8 cellular contexts compared by ENCODE assay signal in genomic region chr9:125749287-125749935, GRCh38. TPM values are rescaled to one million over a fixed set of nuclear protein-coding genes. Genes with fewer than 3 reads are reported as not detected.
DNase-seq lines count a peak whose midpoint lies in the region; ATAC-seq and TF ChIP-seq lines count a peak whose summit lies in the region.

No MANE protein-coding gene starts in this region.

- TF ChIP-seq EP300 in transverse colon (IDR thresholded peaks at IDR 0.05; ENCODE audit: low read depth) = no peak

- TF ChIP-seq RAD21 in liver (IDR thresholded peaks at IDR 0.05) = no peak

- 63% methylated on average over 4 of the region's 4 CpGs for WGBS in liver
- WGBS in transverse colon (ENCODE audit: low coverage in 1 of 2), 2 donors = 64 to 67% methylated on average over 4 of the region's 4 CpGs

- no peaks in the 10 kb centered on the region for H3K9me3 ChIP-seq in liver (ENCODE audit: control insufficient read depth in 4 of 4, low read length in 3 of 4)
- H3K9me3 ChIP-seq in transverse colon = no peaks in the 10 kb centered on the region

- H3K4me3 ChIP-seq in liver (ENCODE audit: low read depth in 1 of 3, low read length in 3 of 3) (no peak overlapping the region), transverse colon (peak overlapping the region in 3 of 4 donors; percentile 62 to 95 (median 88))

- no peak for TF ChIP-seq POLR2A in transverse colon (IDR thresholded peaks at IDR 0.05)

- H3K27ac Mint-ChIP-seq in activated naive CD4-positive, alpha-beta T cell treated with anti-CD3 and anti-CD28 coated beads, Interleukin-2, amount 50 U/mL, for 24 hours = peak overlapping the region; percentile 51
- H3K27ac Mint-ChIP-seq in activated naive CD8-positive, alpha-beta T cell treated with anti-CD3 and anti-CD28 coated beads, Interleukin-2, amount 50 U/mL, for 24 hours = no peak overlapping the region

- H3K4me3 Mint-ChIP-seq in activated naive CD4-positive, alpha-beta T cell treated with anti-CD3 and anti-CD28 coated beads, Interleukin-2, amount 50 U/mL, for 24 hours = peak overlapping the region; percentile 89
- peak overlapping the region; percentile 85 for H3K4me3 Mint-ChIP-seq in activated naive CD8-positive, alpha-beta T cell treated with anti-CD3 and anti-CD28 coated beads, Interleukin-2, amount 50 U/mL, for 24 hours

- no peaks in the 10 kb centered on the region for H3K27me3 Mint-ChIP-seq in activated naive CD4-positive, alpha-beta T cell treated with anti-CD3 and anti-CD28 coated beads, Interleukin-2, amount 50 U/mL, for 24 hours
- H3K27me3 Mint-ChIP-seq in activated naive CD8-positive, alpha-beta T cell treated with anti-CD3 and anti-CD28 coated beads, Interleukin-2, amount 50 U/mL, for 24 hours = peaks cover 18% of the 10 kb centered on the region

- no peaks in the 10 kb centered on the region for H3K9me3 Mint-ChIP-seq in activated naive CD4-positive, alpha-beta T cell treated with anti-CD3 and anti-CD28 coated beads, Interleukin-2, amount 50 U/mL, for 24 hours
- H3K9me3 Mint-ChIP-seq in activated naive CD8-positive, alpha-beta T cell treated with anti-CD3 and anti-CD28 coated beads, Interleukin-2, amount 50 U/mL, for 24 hours = no peaks in the 10 kb centered on the region

- DNase-seq in activated naive CD4-positive, alpha-beta T cell (lab: John Stamatoyannopoulos, UW) = no peak
- DNase-seq in activated naive CD8-positive, alpha-beta T cell treated with anti-CD3 and anti-CD28 coated beads, Interleukin-2, amount 50 U/mL, for 24 hours = no peak
- DNase-seq in transverse colon = no peak
- no peak for DNase-seq in NOMO-1 treated with dmso at 0.1 percent for 144 hours (lab: John Stamatoyannopoulos, UW; ENCODE audit: unreplicated experiment)
- no peak for DNase-seq in left colon
- DNase-seq in activated CD4-positive, alpha-beta T cell treated with anti-CD3 and anti-CD28 coated beads for 1 hour = no peak

- peak overlapping the region; percentile 69 to 81 for H3K9ac ChIP-seq in liver (ENCODE audit: low read depth in 1 of 2, low read length in 2 of 2)

- H3K36me3 Mint-ChIP-seq in activated naive CD4-positive, alpha-beta T cell treated with anti-CD3 and anti-CD28 coated beads, Interleukin-2, amount 50 U/mL, for 24 hours = no peaks in the 10 kb centered on the region
- peaks cover 14% of the 10 kb centered on the region for H3K36me3 Mint-ChIP-seq in activated naive CD8-positive, alpha-beta T cell treated with anti-CD3 and anti-CD28 coated beads, Interleukin-2, amount 50 U/mL, for 24 hours (ENCODE audit: low read depth)

- H3K36me3 ChIP-seq in liver (ENCODE audit: control insufficient read depth in 4 of 4, insufficient read depth in 3 of 4, low read depth in 1 of 4, low read length in 3 of 4) (no peaks in the 10 kb centered on the region), transverse colon (no peaks in the 10 kb centered on the region)

- H3K27me3 ChIP-seq in liver (ENCODE audit: control insufficient read depth in 4 of 4, insufficient read depth in 4 of 4, low read length in 3 of 4) (no peaks in the 10 kb centered on the region), transverse colon (no peaks in the 10 kb centered on the region)

- H3K4me1 ChIP-seq in liver (ENCODE audit: control insufficient read depth in 4 of 4, insufficient read depth in 4 of 4, low read length in 3 of 4) = peaks cover 0 to 34% (median 27%) of the 10 kb centered on the region in 4 donors
- peaks cover 0 to 48% (median 11%) of the 10 kb centered on the region in 4 donors for H3K4me1 ChIP-seq in transverse colon

- TF ChIP-seq CTCF in liver (IDR thresholded peaks at IDR 0.05; ENCODE audit: low read depth, low read length, missing input control) = no peak
- TF ChIP-seq CTCF in transverse colon (IDR thresholded peaks at IDR 0.05) = no peak

- ATAC-seq in activated naive CD8-positive, alpha-beta T cell treated with anti-CD3 and anti-CD28 coated beads, Interleukin-2, amount 50 U/mL, for 24 hours = no peak
- no peak for ATAC-seq in left colon

- H3K27ac ChIP-seq in liver (ENCODE audit: low read depth in 1 of 2, low read length in 2 of 2) (peak overlapping the region in 1 of 2 donors; percentile 20), transverse colon (peak overlapping the region; percentile 83 to 94 (median 89))

- peaks cover 31% of the 10 kb centered on the region for H3K4me1 Mint-ChIP-seq in activated naive CD4-positive, alpha-beta T cell treated with anti-CD3 and anti-CD28 coated beads, Interleukin-2, amount 50 U/mL, for 24 hours
- peaks cover 24% of the 10 kb centered on the region for H3K4me1 Mint-ChIP-seq in activated naive CD8-positive, alpha-beta T cell treated with anti-CD3 and anti-CD28 coated beads, Interleukin-2, amount 50 U/mL, for 24 hours

- in situ Hi-C loops in transverse colon (cut with MboI; ENCODE audit: low pct_ligation_motif_present in 1 of 4, low pct_unique_long_range_greater_than_20kb in 1 of 4, low sequenced_read_pairs in 3 of 4) = no loop called here

- intact Hi-C loops in transverse colon (cut with DNase I; ENCODE audit: low total_unique reads) = loop anchor here (5.0 kb wide), 1 partner anchor 73 kb away; no protein-coding TSS in a partner anchor
- intact Hi-C loops in left colon (cut with DNase I, micrococcal nuclease) = loop anchor here in 1 of 2 donors (10.0 kb wide), 1 partner anchor 195 kb away; no protein-coding TSS in a partner anchor

TF ChIP-seq in liver, 16 proteins besides CTCF, POLR2A, EP300 and RAD21:
- no peak for TF ChIP-seq HNF4A (conservative IDR thresholded peaks at IDR 0.05)
- no peak for TF ChIP-seq FOXA2 (IDR thresholded peaks at IDR 0.05)
- TF ChIP-seq YY1 (IDR thresholded peaks at IDR 0.05) = no peak
- TF ChIP-seq, protein P1, sequence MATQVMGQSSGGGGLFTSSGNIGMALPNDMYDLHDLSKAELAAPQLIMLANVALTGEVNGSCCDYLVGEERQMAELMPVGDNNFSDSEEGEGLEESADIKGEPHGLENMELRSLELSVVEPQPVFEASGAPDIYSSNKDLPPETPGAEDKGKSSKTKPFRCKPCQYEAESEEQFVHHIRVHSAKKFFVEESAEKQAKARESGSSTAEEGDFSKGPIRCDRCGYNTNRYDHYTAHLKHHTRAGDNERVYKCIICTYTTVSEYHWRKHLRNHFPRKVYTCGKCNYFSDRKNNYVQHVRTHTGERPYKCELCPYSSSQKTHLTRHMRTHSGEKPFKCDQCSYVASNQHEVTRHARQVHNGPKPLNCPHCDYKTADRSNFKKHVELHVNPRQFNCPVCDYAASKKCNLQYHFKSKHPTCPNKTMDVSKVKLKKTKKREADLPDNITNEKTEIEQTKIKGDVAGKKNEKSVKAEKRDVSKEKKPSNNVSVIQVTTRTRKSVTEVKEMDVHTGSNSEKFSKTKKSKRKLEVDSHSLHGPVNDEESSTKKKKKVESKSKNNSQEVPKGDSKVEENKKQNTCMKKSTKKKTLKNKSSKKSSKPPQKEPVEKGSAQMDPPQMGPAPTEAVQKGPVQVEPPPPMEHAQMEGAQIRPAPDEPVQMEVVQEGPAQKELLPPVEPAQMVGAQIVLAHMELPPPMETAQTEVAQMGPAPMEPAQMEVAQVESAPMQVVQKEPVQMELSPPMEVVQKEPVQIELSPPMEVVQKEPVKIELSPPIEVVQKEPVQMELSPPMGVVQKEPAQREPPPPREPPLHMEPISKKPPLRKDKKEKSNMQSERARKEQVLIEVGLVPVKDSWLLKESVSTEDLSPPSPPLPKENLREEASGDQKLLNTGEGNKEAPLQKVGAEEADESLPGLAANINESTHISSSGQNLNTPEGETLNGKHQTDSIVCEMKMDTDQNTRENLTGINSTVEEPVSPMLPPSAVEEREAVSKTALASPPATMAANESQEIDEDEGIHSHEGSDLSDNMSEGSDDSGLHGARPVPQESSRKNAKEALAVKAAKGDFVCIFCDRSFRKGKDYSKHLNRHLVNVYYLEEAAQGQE (IDR thresholded peaks at IDR 0.05) = no peak
- TF ChIP-seq TAF1 (conservative IDR thresholded peaks at IDR 0.05) = no peak
- TF ChIP-seq FOXA1 (IDR thresholded peaks at IDR 0.05) = no peak
- no peak for TF ChIP-seq ATF3 (IDR thresholded peaks at IDR 0.05)
- no peak for TF ChIP-seq GABPA (IDR thresholded peaks at IDR 0.05 in 1 of 2, conservative IDR thresholded peaks at IDR 0.05 in 1 of 2)
- no peak for TF ChIP-seq ZBTB33 (IDR thresholded peaks at IDR 0.05)
- no peak for TF ChIP-seq NR2F2 (IDR thresholded peaks at IDR 0.05)
- TF ChIP-seq HNF4G (IDR thresholded peaks at IDR 0.05) = no peak

RNA-seq across cellular contexts. Expression of gene PBX3, which starts 2.2 kb away (rescaled TPM):
- total RNA-seq in liver = 10 to 100 TPM; 11.4 to 18.9 TPM
- 10 to 100 TPM in 1 of 2 donors, 1 to 10 TPM in 1; 7.3 to 10.8 TPM for polyA plus RNA-seq in liver
- total RNA-seq in transverse colon = 10 to 100 TPM; 16.4 to 70.3 (median 20.4) TPM
- total RNA-seq in left colon = 10 to 100 TPM in 1 of 2 donors, 1 to 10 TPM in 1; 8.9 to 13.2 TPM

RNA-seq across cellular contexts. Expression of gene MAPKAP1, which starts 42.4 kb away (rescaled TPM):
- total RNA-seq in liver = 10 to 100 TPM; 23.6 to 55.9 TPM
- 10 to 100 TPM; 26.0 to 39.4 TPM for polyA plus RNA-seq in liver
- 10 to 100 TPM; 59.8 to 83.4 (median 71.2) TPM for total RNA-seq in transverse colon
- total RNA-seq in left colon = 10 to 100 TPM; 56.5 to 63.8 TPM

Comparison
In these comparisons a context has a peak if more than half of its experiments do, and no peak if none do; other contexts are left out.
1. H3K4me3 ChIP-seq: peak in transverse colon (3 of 4); none in liver (0 of 3).